ENCODE assay signal across 8 cellular contexts in genomic region chr19:51593969-51594773, GRCh38. TPM values are rescaled to one million over a fixed set of nuclear protein-coding genes. Genes with fewer than 3 reads are reported as not detected.
DNase-seq lines count a peak whose midpoint lies in the region; ATAC-seq and TF ChIP-seq lines count a peak whose summit lies in the region.

No MANE protein-coding gene starts in this region.

- H3K4me2 ChIP-seq in H9 (ENCODE audit: insufficient read depth, insufficient read length, low read length), result peak overlapping the region; percentile 83
- H3K4me2 ChIP-seq in neural cell (ENCODE audit: low read length), result peak overlapping the region; percentile 93

- H4K91ac ChIP-seq in H9 (ENCODE audit: insufficient read length, low read depth, low read length), result no peak overlapping the region

- no peak overlapping the region for H3K56ac ChIP-seq in H9 (ENCODE audit: insufficient read length, low read depth, low read length)

- H3T11ph ChIP-seq in H9 (ENCODE audit: low read length), result no peak overlapping the region

- H3K23me2 ChIP-seq in H9 (ENCODE audit: insufficient read length, low read depth, low read length, poor library complexity, severe bottlenecking), result peaks cover 10% of the 10 kb centered on the region

- H3K27ac ChIP-seq in H9 (ENCODE audit: insufficient read length, low read depth, low read length) (no peak overlapping the region), neural cell (ENCODE audit: low read length) (peak overlapping the region; percentile 78)

- peak; percentile 100 for ATAC-seq in stimulated activated naive CD8-positive, alpha-beta T cell treated with anti-CD3 and anti-CD28 coated beads, Interleukin-15, amount 100 ng/mL, for 72 hours

- H3K27me3 ChIP-seq in H9 (ENCODE audit: insufficient read depth, low read length), result no peaks in the 10 kb centered on the region
- no peaks in the 10 kb centered on the region for H3K27me3 ChIP-seq in MG63
- H3K27me3 ChIP-seq in neural cell (ENCODE audit: insufficient read depth, low read depth, low read length), result no peaks in the 10 kb centered on the region

- H3K14ac ChIP-seq in H9 (ENCODE audit: insufficient read depth, low read length), result no peak overlapping the region; the same call in 1 of the 2 replicates

- peaks cover 0 to 5% (median 4%) of the 10 kb centered on the region in 3 experiments; a peak in 4 of 7 replicates for H3K36me3 Mint-ChIP-seq in H9 (ENCODE audit: insufficient read depth in 1 of 3, low read depth in 3 of 3)

- H3K18ac ChIP-seq in H9 (ENCODE audit: insufficient read length, low read depth, low read length), result peak overlapping the region; percentile 6

- peaks cover 21 to 25% of the 10 kb centered on the region in 2 experiments for H3K9me3 Mint-ChIP-seq in H9
- peaks cover 0 to 30% of the 10 kb centered on the region in 2 donors for H3K9me3 Mint-ChIP-seq in stimulated activated naive CD8-positive, alpha-beta T cell treated with anti-CD3 and anti-CD28 coated beads, Interleukin-15, amount 100 ng/mL, for 72 hours

- H3K9ac ChIP-seq in H9 (ENCODE audit: extremely low read depth, insufficient read length, low read length) (peak overlapping the region; percentile 16), neural cell (ENCODE audit: low read length) (peak overlapping the region; percentile 82)

- no peak overlapping the region for H2BK12ac ChIP-seq in H9 (ENCODE audit: insufficient read length, low read depth, low read length)

- no peaks in the 10 kb centered on the region for H3K79me2 ChIP-seq in H9 (ENCODE audit: insufficient read depth, low read length)
- peaks cover 2% of the 10 kb centered on the region for H3K79me2 ChIP-seq in neural cell (replicated peaks; ENCODE audit: insufficient read depth, low read length)

- H2BK15ac ChIP-seq in H9 (ENCODE audit: low read depth, low read length), result no peak overlapping the region

- no peak overlapping the region for H4K5ac ChIP-seq in H9 (ENCODE audit: insufficient read length, low read depth, low read length)

- H3K9me3 ChIP-seq in H9 (ENCODE audit: control insufficient read depth, low read depth, low read length) (no peaks in the 10 kb centered on the region), MG63 (peaks cover 4% of the 10 kb centered on the region; the same call in 1 of the 2 replicates), neural cell (ENCODE audit: low read length) (peaks cover 3% of the 10 kb centered on the region)

- H3F3A ChIP-seq in neural cell (ENCODE audit: insufficient read depth, low read length, poor library complexity, severe bottlenecking), result no peaks in the 10 kb centered on the region

- no peak overlapping the region for H4K8ac ChIP-seq in H9 (replicated peaks; ENCODE audit: insufficient read length, low read depth, low read length)

- H3K4ac ChIP-seq in H9 (ENCODE audit: low read depth, low read length), result no peak overlapping the region

- no CpG with 5 or more reads among the region's 61 CpGs for WGBS in H9 (ENCODE audit: extremely low coverage, insufficient read length, low lambda C conversion rate)

- H2BK120ac ChIP-seq in H9 (ENCODE audit: low read depth, low read length, poor library complexity, severe bottlenecking), result no peak overlapping the region

- H3K4me1 Mint-ChIP-seq in H9, result peaks cover 15% of the 10 kb centered on the region in 2 experiments
- H3K4me1 Mint-ChIP-seq in stimulated activated naive CD8-positive, alpha-beta T cell treated with anti-CD3 and anti-CD28 coated beads, Interleukin-15, amount 100 ng/mL, for 72 hours, result peaks cover 26% of the 10 kb centered on the region

- H2BK20ac ChIP-seq in H9 (ENCODE audit: low read depth, low read length, poor library complexity, severe bottlenecking), result no peak overlapping the region

- no peak overlapping the region for H2BK5ac ChIP-seq in H9 (ENCODE audit: insufficient read length, low read length)

- TF ChIP-seq CTCF in H9 (conservative IDR thresholded peaks at IDR 0.05) (no peak), foreskin fibroblast (IDR thresholded peaks at IDR 0.05; ENCODE audit: low read depth, low read length) (no peak), neural cell (IDR thresholded peaks at IDR 0.05; ENCODE audit: poor library complexity, severe bottlenecking) (peak; percentile 29)

- no peak for TF ChIP-seq EP300 in neural cell (conservative IDR thresholded peaks at IDR 0.05; ENCODE audit: poor library complexity, severe bottlenecking)

- H2AK5ac ChIP-seq in H9 (ENCODE audit: insufficient read length, low read length), result no peak overlapping the region

- DNase-seq in ELF-1 (ENCODE audit: low read depth, low spot score) (peak; percentile 97), H9 (peak; percentile 93), MG63 (peak; percentile 98), SIG-M5 (lab: John Stamatoyannopoulos, UW) (peak; percentile 72), foreskin fibroblast (peak; percentile 97 to 99)
- peak; percentile 95 for DNase-seq in activated gamma-delta T cell treated with anti-CD3 and anti-CD28 coated beads, Interleukin-2, amount 50 U/mL, for 16 hours (ENCODE audit: low read depth)
- peak; percentile 94 to 96 for DNase-seq in stimulated activated naive CD8-positive, alpha-beta T cell treated with anti-CD3 and anti-CD28 coated beads, Interleukin-15, amount 100 ng/mL, for 72 hours

- no peak overlapping the region for H2AFZ ChIP-seq in H9 (ENCODE audit: low read length)
- H2AFZ ChIP-seq in neural cell (ENCODE audit: low read depth, low read length), result peak overlapping the region; percentile 97

- H3K4me3 ChIP-seq in MG63 (peak overlapping the region; percentile 55), foreskin fibroblast (ENCODE audit: low read depth in 1 of 2, low read length in 2 of 2) (peak overlapping the region; percentile 59 to 89), neural cell (ENCODE audit: low read length) (peak overlapping the region; percentile 87)

- H3K23ac ChIP-seq in H9 (ENCODE audit: insufficient read length, low read depth, low read length), result no peak overlapping the region

- H3K9me2 ChIP-seq in neural cell (ENCODE audit: insufficient read depth, low read length), result no peaks in the 10 kb centered on the region

- H3K27ac Mint-ChIP-seq in H9, result peak overlapping the region in 2 of 3 experiments; percentile 19 to 75; a peak in 3 of 7 replicates
- peak overlapping the region; percentile 84 to 94 for H3K27ac Mint-ChIP-seq in stimulated activated naive CD8-positive, alpha-beta T cell treated with anti-CD3 and anti-CD28 coated beads, Interleukin-15, amount 100 ng/mL, for 72 hours

- H3K79me1 ChIP-seq in H9 (ENCODE audit: insufficient read depth, low read depth, low read length, poor library complexity, severe bottlenecking), result no peaks in the 10 kb centered on the region

- H4K20me1 ChIP-seq in H9 (ENCODE audit: control insufficient read depth, insufficient read depth, insufficient read length) (no peaks in the 10 kb centered on the region), neural cell (ENCODE audit: insufficient read depth) (no peaks in the 10 kb centered on the region)

- H3K4me3 Mint-ChIP-seq in H9, result peak overlapping the region; percentile 84 to 91
- H3K4me3 Mint-ChIP-seq in stimulated activated naive CD8-positive, alpha-beta T cell treated with anti-CD3 and anti-CD28 coated beads, Interleukin-15, amount 100 ng/mL, for 72 hours, result peak overlapping the region; percentile 92 to 96

- H3K4me1 ChIP-seq in H9 (ENCODE audit: insufficient read depth, low read length), result no peaks in the 10 kb centered on the region; the same call in 1 of the 2 replicates

- 0 out of 2 replicates have a peak, but pooled peaks cover 6% of the 10 kb centered on the region for H3K36me3 ChIP-seq in MG63
- H3K36me3 ChIP-seq in neural cell (ENCODE audit: insufficient read depth, low read length), result no peaks in the 10 kb centered on the region

- peaks cover 11% of the 10 kb centered on the region for H3K27me3 Mint-ChIP-seq in H9 (ENCODE audit: low read depth)
- peaks cover 7% of the 10 kb centered on the region for H3K27me3 Mint-ChIP-seq in stimulated activated naive CD8-positive, alpha-beta T cell treated with anti-CD3 and anti-CD28 coated beads, Interleukin-15, amount 100 ng/mL, for 72 hours

- TF ChIP-seq RAD21 in neural cell (conservative IDR thresholded peaks at IDR 0.05), result no peak

TF ChIP-seq in neural cell, 6 proteins besides CTCF, POLR2A, EP300 and RAD21 (continues in another document):
- TF ChIP-seq POLR2AphosphoS5 (IDR thresholded peaks at IDR 0.05) (peak; percentile 73), MXI1 (conservative IDR thresholded peaks at IDR 0.05; ENCODE audit: poor library complexity, severe bottlenecking) (peak; percentile 75), EZH2 (IDR thresholded peaks at IDR 0.05; ENCODE audit: borderline replicate concordance, insufficient read depth, low read length, poor library complexity, severe bottlenecking) (no peak), TAF1 (IDR thresholded peaks at IDR 0.05; ENCODE audit: low read depth) (peak; percentile 84), SMC3 (conservative IDR thresholded peaks at IDR 0.05; ENCODE audit: poor library complexity) (peak; percentile 43)

RNA-seq across cellular contexts. Expression of gene ZNF175, which starts 23.1 kb away (rescaled TPM):
- 9.7 and 10.7 TPM in 2 replicates for total RNA-seq in H9 (2021)
- 2.9 and 10.9 TPM in 2 replicates for total RNA-seq in MG63 (2014; rRNA removed; shearing (Covaris generic); ENCODE audit: low replicate concordance)
- 10.9 and 20.6 TPM in 2 replicates for polyA plus RNA-seq in neural cell
- 16.3 and 18.0 TPM in 2 replicates for polyA minus RNA-seq in neural cell

RNA-seq across cellular contexts. Expression of gene SIGLEC5, which starts 36.0 kb away (rescaled TPM):
- not detected in 2 replicates for total RNA-seq in H9 (2021)
- not detected in 2 replicates for total RNA-seq in MG63 (2014; rRNA removed; shearing (Covaris generic); ENCODE audit: low replicate concordance)
- not detected in 2 replicates for polyA plus RNA-seq in neural cell
- polyA minus RNA-seq in neural cell, result not detected in 2 replicates

RNA-seq across cellular contexts. Expression of gene SIGLEC14, which starts 52.5 kb away (rescaled TPM):
- total RNA-seq in H9 (2021), result not detected in 2 replicates
- total RNA-seq in MG63 (2014; rRNA removed; shearing (Covaris generic); ENCODE audit: low replicate concordance), result not detected in 2 replicates
- not detected in 2 replicates for polyA plus RNA-seq in neural cell
- polyA minus RNA-seq in neural cell, result not detected in 2 replicates
